Comparison of ENCODE assay signal across 8 cellular contexts in genomic region chr7:42876182-42877068, GRCh38. TPM values are rescaled to one million over a fixed set of nuclear protein-coding genes. Genes with fewer than 3 reads are reported as not detected.
A peak's percentile ranks its signal among the peaks of the same experiment; 100 is the strongest.
DNase-seq lines count a peak whose midpoint lies in the region; ATAC-seq and TF ChIP-seq lines count a peak whose summit lies in the region.

No MANE protein-coding gene starts in this region.

- no peaks in the 10 kb centered on the region for H3K27me3 ChIP-seq in CD4-positive, alpha-beta T cell (ENCODE audit: control insufficient read depth, insufficient read depth, low read length)
- no peaks in the 10 kb centered on the region for H3K27me3 ChIP-seq in OCI-LY1 (ENCODE audit: insufficient read depth, low read length)

- CTCF ChIA-PET in CD4-positive, alpha-beta T cell (lab: Charles Lee): no interaction called here

- ATAC-seq in CD4-positive, alpha-beta T cell (ENCODE audit: poor library complexity): peak; percentile 55
- ATAC-seq in GM18858 (IDR thresholded peaks at IDR 0.05; ENCODE audit: unreplicated experiment) (peak; percentile 95), HG03103 (IDR thresholded peaks at IDR 0.05; ENCODE audit: low read depth, unreplicated experiment) (peak; percentile 95), GM18873 (IDR thresholded peaks at IDR 0.05; ENCODE audit: low FRiP score, unreplicated experiment) (no peak)
- ATAC-seq in activated T-cell treated with anti-CD3 and anti-CD28 coated beads, Interleukin-2, amount 50 U/mL, for 4 hours: peak; percentile 67 to 73

- no peak overlapping the region for H3K9ac ChIP-seq in OCI-LY1 (ENCODE audit: low read length)

- DNase-seq in CD4-positive, alpha-beta T cell: peak in 8 of 10 experiments; percentile 10 to 40 (median 24)
- DNase-seq in activated T-cell treated with anti-CD3 and anti-CD28 coated beads, Interleukin-2, amount 50 U/mL, for 4 hours: peak; percentile 38
- DNase-seq in germinal center (ENCODE audit: low spot score) (peak; percentile 66), progenitor cell of endocrine pancreas (ENCODE audit: low spot score, unreplicated experiment) (peak; percentile 49)

- no peaks in the 10 kb centered on the region for H3K9me3 Mint-ChIP-seq in CD4-positive, alpha-beta T cell
- no peaks in the 10 kb centered on the region for H3K9me3 Mint-ChIP-seq in activated T-cell treated with anti-CD3 and anti-CD28 coated beads, Interleukin-2, amount 50 U/mL, for 4 hours
- no peaks in the 10 kb centered on the region for H3K9me3 Mint-ChIP-seq in progenitor cell of endocrine pancreas (ENCODE audit: low read depth)

- no peaks in the 10 kb centered on the region for H3K79me2 ChIP-seq in OCI-LY1 (ENCODE audit: insufficient read depth, low read length)

- no peak overlapping the region for H3K4me2 ChIP-seq in OCI-LY1 (ENCODE audit: low read length)

- no peaks in the 10 kb centered on the region for H3K36me3 ChIP-seq in OCI-LY1 (ENCODE audit: insufficient read depth, low read length)

- H3K27me3 Mint-ChIP-seq in CD4-positive, alpha-beta T cell: peaks cover 9% of the 10 kb centered on the region
- H3K27me3 Mint-ChIP-seq in activated T-cell treated with anti-CD3 and anti-CD28 coated beads, Interleukin-2, amount 50 U/mL, for 4 hours (ENCODE audit: low read depth): peaks cover 2% of the 10 kb centered on the region
- peaks cover 10% of the 10 kb centered on the region for H3K27me3 Mint-ChIP-seq in progenitor cell of endocrine pancreas

- H3K4me3 ChIP-seq in OCI-LY1 (ENCODE audit: low read depth, low read length, poor library complexity, severe bottlenecking): no peak overlapping the region

- H3K36me3 Mint-ChIP-seq in CD4-positive, alpha-beta T cell (ENCODE audit: low read depth): no peaks in the 10 kb centered on the region
- no peaks in the 10 kb centered on the region for H3K36me3 Mint-ChIP-seq in activated T-cell treated with anti-CD3 and anti-CD28 coated beads, Interleukin-2, amount 50 U/mL, for 4 hours (ENCODE audit: insufficient read depth)
- H3K36me3 Mint-ChIP-seq in progenitor cell of endocrine pancreas (ENCODE audit: insufficient read depth): no peaks in the 10 kb centered on the region

- H4K20me1 ChIP-seq in OCI-LY1 (ENCODE audit: insufficient read depth, low read length): no peaks in the 10 kb centered on the region

- H3K27ac Mint-ChIP-seq in CD4-positive, alpha-beta T cell: no peak overlapping the region
- H3K27ac Mint-ChIP-seq in progenitor cell of endocrine pancreas: no peak overlapping the region

- no peak overlapping the region for H3K27ac ChIP-seq in CD4-positive, alpha-beta T cell (ENCODE audit: low read depth, low read length)
- H3K27ac ChIP-seq in OCI-LY1 (ENCODE audit: low read depth, low read length, poor library complexity, severe bottlenecking): no peak overlapping the region

- no peaks in the 10 kb centered on the region for H3F3A ChIP-seq in OCI-LY1 (ENCODE audit: insufficient read depth, low read length)

- intact Hi-C loops in CD4-positive, alpha-beta T cell (cut with DNase I, micrococcal nuclease): loop anchor here in 1 of 2 experiments (10.0 kb wide), 1 partner anchor 932 kb away; no protein-coding TSS in a partner anchor

- H3K4me3 Mint-ChIP-seq in CD4-positive, alpha-beta T cell: no peak overlapping the region
- H3K4me3 Mint-ChIP-seq in activated T-cell treated with anti-CD3 and anti-CD28 coated beads, Interleukin-2, amount 50 U/mL, for 4 hours: no peak overlapping the region
- no peak overlapping the region for H3K4me3 Mint-ChIP-seq in progenitor cell of endocrine pancreas (ENCODE audit: low read depth)

- H3K9me2 ChIP-seq in OCI-LY1 (ENCODE audit: low read depth, low read length): no peaks in the 10 kb centered on the region

- no peaks in the 10 kb centered on the region for H3K9me3 ChIP-seq in CD4-positive, alpha-beta T cell (ENCODE audit: control insufficient read depth, low read length)
- no peaks in the 10 kb centered on the region for H3K9me3 ChIP-seq in OCI-LY1 (ENCODE audit: low read length)

- no peaks in the 10 kb centered on the region for H3K4me1 ChIP-seq in OCI-LY1 (ENCODE audit: insufficient read depth, low read length, severe bottlenecking)

- POLR2A ChIA-PET in CD4-positive, alpha-beta T cell (lab: Charles Lee): interaction anchor here (1.3 kb wide), 1 partner anchor 11 kb away, joined by 6 read pairs; no protein-coding TSS in a partner anchor

- peak; percentile 74 for TF ChIP-seq CTCF in CD4-positive, alpha-beta T cell (IDR thresholded peaks at IDR 0.05)
- TF ChIP-seq CTCF in OCI-LY1 (IDR thresholded peaks at IDR 0.05; ENCODE audit: low read length): peak; percentile 94
- TF ChIP-seq CTCF in progenitor cell of endocrine pancreas (IDR thresholded peaks at IDR 0.05; ENCODE audit: unreplicated experiment): peak; percentile 81

- H2AFZ ChIP-seq in OCI-LY1 (ENCODE audit: low read length): no peak overlapping the region

- no peaks in the 10 kb centered on the region for H3K4me1 Mint-ChIP-seq in CD4-positive, alpha-beta T cell (ENCODE audit: low read depth)
- H3K4me1 Mint-ChIP-seq in activated T-cell treated with anti-CD3 and anti-CD28 coated beads, Interleukin-2, amount 50 U/mL, for 4 hours (ENCODE audit: low read depth): no peaks in the 10 kb centered on the region
- H3K4me1 Mint-ChIP-seq in progenitor cell of endocrine pancreas (ENCODE audit: low read depth): no peaks in the 10 kb centered on the region

RNA-seq across cellular contexts. Expression of gene C7orf25, which starts 35.4 kb away (rescaled TPM):
- total RNA-seq in CD4-positive, alpha-beta T cell: 1 to 10 TPM; 2.1 to 3.7 TPM
- total RNA-seq in activated T-cell treated with anti-CD3 and anti-CD28 coated beads, Interleukin-2, amount 50 U/mL, for 4 hours: 1 to 10 TPM; 1.5 to 3.0 (median 1.9) TPM
- 3.2 and 6.5 TPM in 2 replicates for total RNA-seq in progenitor cell of endocrine pancreas

RNA-seq across cellular contexts. Expression of gene PSMA2, which starts 55.5 kb away (rescaled TPM):
- 10 to 100 TPM; 38.8 to 41.0 TPM for total RNA-seq in CD4-positive, alpha-beta T cell
- total RNA-seq in activated T-cell treated with anti-CD3 and anti-CD28 coated beads, Interleukin-2, amount 50 U/mL, for 4 hours: 100 to 1,000 TPM; 224 to 252 (median 240) TPM
- total RNA-seq in progenitor cell of endocrine pancreas: 99.9 and 102 TPM in 2 replicates

RNA-seq across cellular contexts. Expression of gene MRPL32, which starts 55.8 kb away (rescaled TPM):
- total RNA-seq in CD4-positive, alpha-beta T cell: 10 to 100 TPM; 57.1 to 60.7 TPM
- total RNA-seq in activated T-cell treated with anti-CD3 and anti-CD28 coated beads, Interleukin-2, amount 50 U/mL, for 4 hours: 100 to 1,000 TPM in 2 of 3 donors, 10 to 100 TPM in 1; 91.2 to 119 (median 106) TPM
- 49.9 and 51.3 TPM in 2 replicates for total RNA-seq in progenitor cell of endocrine pancreas
